8 cellular contexts compared by ENCODE assay signal in genomic region chr1:46878173-46878782, GRCh38.
DNase-seq lines count a peak whose midpoint lies in the region; ATAC-seq, FAIRE-seq and TF ChIP-seq lines count a peak whose summit lies in the region.
"Not testable (repeated sequence)": the region's sequence is repeated elsewhere in the genome, so short reads cannot be mapped to it uniquely, and the experiment has no call there.

No MANE protein-coding gene starts in this region.

- H3K9ac ChIP-seq in smooth muscle cell (ENCODE audit: low read depth), result not testable (repeated sequence)

- BruUV-seq in Panc1 (replicated peaks; lab: Mats Ljungman, UMichigan), result not testable (repeated sequence)

- not testable (repeated sequence) for H2AFZ ChIP-seq in smooth muscle cell (ENCODE audit: low read depth)

- H3K79me2 ChIP-seq in smooth muscle cell (ENCODE audit: low read depth), result not testable (repeated sequence)

- H3K4me1 Mint-ChIP-seq in activated T-cell treated with anti-CD3 and anti-CD28 coated beads, Interleukin-2, amount 50 U/mL, for 72 hours (ENCODE audit: low read depth), result not testable (repeated sequence)

- not testable (repeated sequence) for H3K27me3 Mint-ChIP-seq in activated T-cell treated with anti-CD3 and anti-CD28 coated beads, Interleukin-2, amount 50 U/mL, for 72 hours (ENCODE audit: low read depth)

- in situ Hi-C loops in Panc1 (cut with HindIII; ENCODE audit: low pct_unique_long_range_greater_than_20kb, low sequenced_read_pairs), result not testable (repeated sequence)

- not testable (repeated sequence) for H3K27me3 ChIP-seq in Panc1 (ENCODE audit: control insufficient read depth, insufficient read depth, low read length); left lung; smooth muscle cell (ENCODE audit: low read depth)

- not testable (repeated sequence) for H3K4me2 ChIP-seq in smooth muscle cell

- H3K4me3 ChIP-seq in Panc1 (ENCODE audit: low read depth in 2 of 2, low read length in 2 of 2); epithelial cell of proximal tubule (ENCODE audit: low read depth, low read length); left lung; smooth muscle cell: not testable (repeated sequence)

- H3K36me3 ChIP-seq in Panc1 (ENCODE audit: control insufficient read depth, insufficient read depth, low read length); left lung; smooth muscle cell (ENCODE audit: low read depth): not testable (repeated sequence)

- not testable (repeated sequence) for ATAC-seq in Panc1; activated T-cell treated with anti-CD3 and anti-CD28 coated beads, Interleukin-2, amount 50 U/mL, for 72 hours (replicated peaks in 1 of 2)
- ATAC-seq in left lung, result peak; percentile 72

- CTCF ChIA-PET in Panc1 (lab: Charles Lee), result not testable (repeated sequence)

- not testable (repeated sequence) for TF ChIP-seq POLR2A in GM12891 (IDR thresholded peaks at IDR 0.05; ENCODE audit: low read depth, low read length)

- not testable (repeated sequence) for H4K20me1 ChIP-seq in smooth muscle cell (ENCODE audit: low read depth)

- not testable (repeated sequence) for H3K9me3 Mint-ChIP-seq in activated T-cell treated with anti-CD3 and anti-CD28 coated beads, Interleukin-2, amount 50 U/mL, for 72 hours

- not testable (repeated sequence) for H3K4me1 ChIP-seq in Panc1 (ENCODE audit: control insufficient read depth, insufficient read depth, low read length); left lung; smooth muscle cell (ENCODE audit: low read depth)

- H3F3A ChIP-seq in smooth muscle cell (ENCODE audit: low read depth), result not testable (repeated sequence)

- TF ChIP-seq CTCF in Panc1 (IDR thresholded peaks at IDR 0.05), result peak; percentile 70; the same call in 1 of the 2 replicates
- peak; percentile 47 for TF ChIP-seq CTCF in epithelial cell of proximal tubule (conservative IDR thresholded peaks at IDR 0.05; ENCODE audit: low read depth, low read length)
- TF ChIP-seq CTCF in left lung (IDR thresholded peaks at IDR 0.05), result peak; percentile 45 to 48
- peak; percentile 57 for TF ChIP-seq CTCF in smooth muscle cell (IDR thresholded peaks at IDR 0.05; ENCODE audit: borderline replicate concordance, insufficient read depth, poor library complexity, severe bottlenecking)

- POLR2A ChIA-PET in Panc1 (lab: Charles Lee), result not testable (repeated sequence)

- H3K27ac ChIP-seq in Panc1 (ENCODE audit: low read length); left lung; smooth muscle cell (ENCODE audit: low read depth): not testable (repeated sequence)

- peak; percentile 3 to 9 for DNase-seq in AML-193 (lab: John Stamatoyannopoulos, UW)
- DNase-seq in GM12891 (ENCODE audit: insufficient read length, low spot score); epithelial cell of proximal tubule (ENCODE audit: low read depth); left lung; smooth muscle cell (lab: John Stamatoyannopoulos, UW; ENCODE audit: unreplicated experiment): not testable (repeated sequence)
- DNase-seq in NCI-H1105 (lab: John Stamatoyannopoulos, UW), result peak; percentile 1
- peak; percentile 7 for DNase-seq in Panc1 (ENCODE audit: low read depth, low spot score)
- DNase-seq in activated T-cell treated with anti-CD3 and anti-CD28 coated beads, Interleukin-2, amount 50 U/mL, for 72 hours, result peak; percentile 19 to 28

- not testable (repeated sequence) for H3K9me3 ChIP-seq in Panc1 (ENCODE audit: control insufficient read depth, insufficient read depth, low read depth, low read length); left lung; smooth muscle cell (replicated peaks; ENCODE audit: low read depth)

- peak; percentile 76 for FAIRE-seq in GM12891 (lab: Jason Lieb, UNC)

- H3K4me3 Mint-ChIP-seq in activated T-cell treated with anti-CD3 and anti-CD28 coated beads, Interleukin-2, amount 50 U/mL, for 72 hours, result not testable (repeated sequence)

- H3K36me3 Mint-ChIP-seq in activated T-cell treated with anti-CD3 and anti-CD28 coated beads, Interleukin-2, amount 50 U/mL, for 72 hours (ENCODE audit: insufficient read depth in 2 of 2), result not testable (repeated sequence)

- intact Hi-C loops in Panc1 (cut with micrococcal nuclease; ENCODE audit: unreplicated experiment); left lung (cut with DNase I): not testable (repeated sequence)

- WGBS in smooth muscle cell (ENCODE audit: low lambda C conversion rate), result 31% methylated on average over 3 of the region's 3 CpGs

- H3K27ac Mint-ChIP-seq in activated T-cell treated with anti-CD3 and anti-CD28 coated beads, Interleukin-2, amount 50 U/mL, for 72 hours, result not testable (repeated sequence)
